8 cellular contexts compared by ENCODE assay signal in genomic region chr6:37221585-37222124, GRCh38. TPM values are rescaled to one million over a fixed set of nuclear protein-coding genes. Genes with fewer than 3 reads are reported as not detected.
DNase-seq lines count a peak whose midpoint lies in the region; ATAC-seq and TF ChIP-seq lines count a peak whose summit lies in the region.

No MANE protein-coding gene starts in this region.

- ATAC-seq in heart right ventricle: peak in 2 of 8 donors; percentile 5 to 8
- no peak for ATAC-seq in left ventricle myocardium superior
- ATAC-seq in activated naive CD4-positive, alpha-beta T cell treated with anti-CD3 and anti-CD28 coated beads, Interleukin-2, amount 50 U/mL, for 72 hours: no peak
- ATAC-seq in GM19351 (IDR thresholded peaks at IDR 0.05; ENCODE audit: unreplicated experiment): no peak

- H3K9ac ChIP-seq in liver (ENCODE audit: low read depth in 1 of 2, low read length in 2 of 2): no peak overlapping the region

- H3K36me3 ChIP-seq in heart right ventricle: no peaks in the 10 kb centered on the region
- no peaks in the 10 kb centered on the region for H3K36me3 ChIP-seq in liver (ENCODE audit: control insufficient read depth in 4 of 4, insufficient read depth in 3 of 4, low read depth in 1 of 4, low read length in 3 of 4)

- peak overlapping the region in 6 of 10 donors; percentile 15 to 69 (median 40) for H3K27ac ChIP-seq in heart right ventricle
- H3K27ac ChIP-seq in liver (ENCODE audit: low read depth in 1 of 2, low read length in 2 of 2): no peak overlapping the region

- H3K27me3 ChIP-seq in heart right ventricle (no peaks in the 10 kb centered on the region), liver (ENCODE audit: control insufficient read depth in 4 of 4, insufficient read depth in 4 of 4, low read length in 3 of 4) (no peaks in the 10 kb centered on the region)

- no peaks in the 10 kb centered on the region for H3K36me3 Mint-ChIP-seq in activated naive CD4-positive, alpha-beta T cell treated with anti-CD3 and anti-CD28 coated beads, Interleukin-2, amount 50 U/mL, for 72 hours

- H3K4me3 ChIP-seq in heart right ventricle: peak overlapping the region in 9 of 10 donors; percentile 34 to 87 (median 72)
- peak overlapping the region in 2 of 3 donors; percentile 60 to 62 for H3K4me3 ChIP-seq in liver (ENCODE audit: low read depth in 1 of 3, low read length in 3 of 3)

- H3K9me3 ChIP-seq in heart right ventricle (no peaks in the 10 kb centered on the region), liver (ENCODE audit: control insufficient read depth in 4 of 4, low read length in 3 of 4) (no peaks in the 10 kb centered on the region)

- TF ChIP-seq RAD21 in liver (IDR thresholded peaks at IDR 0.05): no peak

- TF ChIP-seq CTCF in heart right ventricle (IDR thresholded peaks at IDR 0.05): no peak
- TF ChIP-seq CTCF in liver (IDR thresholded peaks at IDR 0.05; ENCODE audit: low read depth, low read length, missing input control): no peak

- H3K9me3 Mint-ChIP-seq in activated naive CD4-positive, alpha-beta T cell treated with anti-CD3 and anti-CD28 coated beads, Interleukin-2, amount 50 U/mL, for 72 hours: no peaks in the 10 kb centered on the region

- intact Hi-C loops in heart right ventricle (cut with DNase I): no loop called here
- intact Hi-C loops in left ventricle myocardium superior (cut with micrococcal nuclease): no loop called here

- peak overlapping the region; percentile 10 to 64 for H3K27ac Mint-ChIP-seq in activated naive CD4-positive, alpha-beta T cell treated with anti-CD3 and anti-CD28 coated beads, Interleukin-2, amount 50 U/mL, for 72 hours

- DNase-seq in heart right ventricle (no peak), left ventricle myocardium superior (no peak), medulla oblongata (ENCODE audit: extremely low spot score) (no peak), nucleus accumbens (lab: John Stamatoyannopoulos, UW) (no peak)
- DNase-seq in activated naive CD4-positive, alpha-beta T cell treated with anti-CD3 and anti-CD28 coated beads, Interleukin-2, amount 50 U/mL, for 72 hours (ENCODE audit: low spot score in 2 of 2): no peak
- DNase-seq in activated CD4-positive, CD25-positive, alpha-beta regulatory T cell (lab: John Stamatoyannopoulos, UW): no peak

- WGBS in heart right ventricle, 2 donors: 52 to 57% methylated on average over 6 of the region's 6 CpGs
- 66% methylated on average over 6 of the region's 6 CpGs for WGBS in liver

- H3K4me1 ChIP-seq in heart right ventricle (peaks cover 0 to 44% (median 9%) of the 10 kb centered on the region in 9 donors), liver (ENCODE audit: control insufficient read depth in 4 of 4, insufficient read depth in 4 of 4, low read length in 3 of 4) (peaks cover 0 to 11% (median 6%) of the 10 kb centered on the region in 4 donors)

TF ChIP-seq in liver, 16 proteins besides CTCF, POLR2A, EP300 and RAD21:
- no peak for TF ChIP-seq NR2F2 (IDR thresholded peaks at IDR 0.05)
- TF ChIP-seq ZBTB33 (IDR thresholded peaks at IDR 0.05): no peak
- TF ChIP-seq SP1 (IDR thresholded peaks at IDR 0.05): no peak
- TF ChIP-seq GABPA (IDR thresholded peaks at IDR 0.05 in 1 of 2, conservative IDR thresholded peaks at IDR 0.05 in 1 of 2): no peak
- no peak for TF ChIP-seq EGR1 (IDR thresholded peaks at IDR 0.05; ENCODE audit: low read depth in 2 of 2)
- no peak for TF ChIP-seq HNF4G (IDR thresholded peaks at IDR 0.05)
- TF ChIP-seq FOXA2 (IDR thresholded peaks at IDR 0.05): no peak
- no peak for TF ChIP-seq HNF4A (conservative IDR thresholded peaks at IDR 0.05)
- TF ChIP-seq FOXA1 (IDR thresholded peaks at IDR 0.05): no peak
- no peak for TF ChIP-seq MAX (IDR thresholded peaks at IDR 0.05)
- no peak for TF ChIP-seq JUND (IDR thresholded peaks at IDR 0.05)
- TF ChIP-seq YY1 (IDR thresholded peaks at IDR 0.05): no peak
- TF ChIP-seq TAF1 (conservative IDR thresholded peaks at IDR 0.05): no peak
- TF ChIP-seq ATF3 (IDR thresholded peaks at IDR 0.05): no peak
- no peak for TF ChIP-seq REST (IDR thresholded peaks at IDR 0.05)
- no peak for TF ChIP-seq RXRA (IDR thresholded peaks at IDR 0.05)

RNA-seq across cellular contexts. Expression of gene TBC1D22B, which starts 35.9 kb away (rescaled TPM):
- total RNA-seq in heart right ventricle (1 to 10 TPM; 5.4 to 8.1 (median 6.6) TPM), left ventricle myocardium superior (6.3 TPM), liver (10 to 100 TPM in 1 of 2 donors, 1 to 10 TPM in 1; 2.4 to 10.7 TPM)
- polyA plus RNA-seq in heart right ventricle (1 to 10 TPM; 5.0 to 5.8 TPM), liver (1 to 10 TPM; 1.4 TPM)
- total RNA-seq in activated naive CD4-positive, alpha-beta T cell treated with anti-CD3 and anti-CD28 coated beads, Interleukin-2, amount 50 U/mL, for 72 hours: 10 to 100 TPM; 15.6 to 19.4 TPM

RNA-seq across cellular contexts. Expression of gene TMEM217, which starts 36.3 kb away (rescaled TPM):
- total RNA-seq in heart right ventricle (1 to 10 TPM in 1 of 10 donors, under 1 TPM in 7, not detected in 2; 0.20 to 1.1 (median 0.41) TPM), left ventricle myocardium superior (not detected), liver (1 to 10 TPM in 1 of 2 donors, under 1 TPM in 1; 0.67 to 3.2 TPM)
- polyA plus RNA-seq in heart right ventricle (under 1 TPM; 0.29 to 0.64 TPM), liver (under 1 TPM; 0.39 to 0.57 TPM)
- 1 to 10 TPM; 2.0 to 9.6 TPM for total RNA-seq in activated naive CD4-positive, alpha-beta T cell treated with anti-CD3 and anti-CD28 coated beads, Interleukin-2, amount 50 U/mL, for 72 hours

RNA-seq across cellular contexts. Expression of gene PIM1, which starts 51.7 kb away (rescaled TPM):
- total RNA-seq in heart right ventricle: 100 to 1,000 TPM in 1 of 10 donors, 10 to 100 TPM in 7, 1 to 10 TPM in 2; 9.2 to 106 (median 18.0) TPM
- 10 to 100 TPM in 1 of 2 donors, 1 to 10 TPM in 1; 9.4 to 10.8 TPM for polyA plus RNA-seq in heart right ventricle
- total RNA-seq in left ventricle myocardium superior: 35.0 TPM
- 100 to 1,000 TPM; 280 to 408 TPM for total RNA-seq in activated naive CD4-positive, alpha-beta T cell treated with anti-CD3 and anti-CD28 coated beads, Interleukin-2, amount 50 U/mL, for 72 hours
- 100 to 1,000 TPM in 1 of 2 donors, 10 to 100 TPM in 1; 10.9 to 141 TPM for total RNA-seq in liver
- polyA plus RNA-seq in liver: 10 to 100 TPM in 1 of 2 donors, 1 to 10 TPM in 1; 5.5 to 10.4 TPM

Comparison
In these comparisons a context has a peak if more than half of its experiments do, and no peak if none do; other contexts are left out.
1. H3K27ac ChIP-seq: peak in heart right ventricle (6 of 10); none in liver (0 of 2).